Comparison of ENCODE assay signal across 24 cellular contexts in genomic region chr2:234247453-234248180, GRCh38.
"Had no signal": no experiment of that assay in that cellular context is flagged by ENCODE, and none has a peak within 500 bp of the region (broad histone marks: within the 10 kb centered on the region; RNA-seq: fewer than 3 reads in every experiment).

No MANE protein-coding gene starts in this region.

- FAIRE-seq: endothelial cell of umbilical vein, frontal cortex, small intestine had no signal

- H3K36me3 ChIP-seq: heart left ventricle, left ventricle myocardium inferior, lower lobe of right lung, tibial nerve had no signal

- H3K4me1 ChIP-seq: heart left ventricle, left ventricle myocardium inferior, lower lobe of right lung had no signal

- H3K4me3 ChIP-seq: coronary artery, heart left ventricle, left ventricle myocardium inferior, lower lobe of right lung, tibial nerve had no signal

- H3K27ac Mint-ChIP-seq: endodermal cell; nephron progenitor cell; stimulated activated effector memory CD8-positive, alpha-beta T cell treated with anti-CD3 and anti-CD28 coated beads, Interleukin-12 subunit alpha, Interleukin-12 subunit beta, amount 100 ng/mL, for 72 hours; stimulated activated naive CD8-positive, alpha-beta T cell treated with anti-CD3 and anti-CD28 coated beads, Interleukin-15, Interleukin-2, amounts not matched to agents 100 ng/mL and 50 ng/mL, for 24 hours had no signal

- H3K27me3 ChIP-seq: tibial nerve had no signal

- ATAC-seq: esophagus mucosa; heart left ventricle; left cardiac atrium; lower lobe of right lung; naive thymus-derived CD4-positive, alpha-beta T cell; right cardiac atrium; stimulated activated effector memory CD8-positive, alpha-beta T cell treated with anti-CD3 and anti-CD28 coated beads, Interleukin-12 subunit alpha, Interleukin-12 subunit beta, amount 100 ng/mL, for 72 hours had no signal

- DNase-seq: cerebellar nuclear complex; effector CD4-positive, alpha-beta T cell; endodermal cell; heart left ventricle; hippocampal formation; left cardiac atrium; left ventricle myocardium inferior; lower lobe of right lung; mesendoderm; naive thymus-derived CD4-positive, alpha-beta T cell; nephron progenitor cell; posterior cingulate gyrus; right cardiac atrium; small intestine; stimulated activated CD4-positive, alpha-beta T cell treated with anti-CD3 and anti-CD28 coated beads, Interleukin-12 subunit alpha, Interleukin-12 subunit beta, amount 100 ng/mL, for 4 hours; stimulated activated CD4-positive, alpha-beta T cell treated with anti-CD3 and anti-CD28 coated beads, Interleukin-4, amount 100 ng/mL, for 1 hour; stimulated activated CD8-positive, alpha-beta memory T cell treated with anti-CD3 and anti-CD28 coated beads, Interleukin-4, amount 100 ng/mL, for 48 hours had no signal

- H3K27me3 Mint-ChIP-seq: stimulated activated naive CD8-positive, alpha-beta T cell treated with anti-CD3 and anti-CD28 coated beads, Interleukin-15, Interleukin-2, amounts not matched to agents 100 ng/mL and 50 ng/mL, for 24 hours had no signal

- H3K9me3 ChIP-seq: heart left ventricle, left ventricle myocardium inferior, lower lobe of right lung, tibial nerve had no signal

- H3K36me3 Mint-ChIP-seq: stimulated activated effector memory CD8-positive, alpha-beta T cell treated with anti-CD3 and anti-CD28 coated beads, Interleukin-12 subunit alpha, Interleukin-12 subunit beta, amount 100 ng/mL, for 72 hours had no signal

- H3K27ac ChIP-seq: coronary artery, heart left ventricle, left ventricle myocardium inferior, lower lobe of right lung, tibial nerve had no signal

- H3K9me3 Mint-ChIP-seq: stimulated activated effector memory CD8-positive, alpha-beta T cell treated with anti-CD3 and anti-CD28 coated beads, Interleukin-12 subunit alpha, Interleukin-12 subunit beta, amount 100 ng/mL, for 72 hours; stimulated activated naive CD8-positive, alpha-beta T cell treated with anti-CD3 and anti-CD28 coated beads, Interleukin-15, Interleukin-2, amounts not matched to agents 100 ng/mL and 50 ng/mL, for 24 hours had no signal

- H3K4me3 Mint-ChIP-seq: endodermal cell; naive thymus-derived CD4-positive, alpha-beta T cell; nephron progenitor cell; stimulated activated effector memory CD8-positive, alpha-beta T cell treated with anti-CD3 and anti-CD28 coated beads, Interleukin-12 subunit alpha, Interleukin-12 subunit beta, amount 100 ng/mL, for 72 hours; stimulated activated naive CD8-positive, alpha-beta T cell treated with anti-CD3 and anti-CD28 coated beads, Interleukin-15, Interleukin-2, amounts not matched to agents 100 ng/mL and 50 ng/mL, for 24 hours had no signal
